In the genomic region with DNA sequence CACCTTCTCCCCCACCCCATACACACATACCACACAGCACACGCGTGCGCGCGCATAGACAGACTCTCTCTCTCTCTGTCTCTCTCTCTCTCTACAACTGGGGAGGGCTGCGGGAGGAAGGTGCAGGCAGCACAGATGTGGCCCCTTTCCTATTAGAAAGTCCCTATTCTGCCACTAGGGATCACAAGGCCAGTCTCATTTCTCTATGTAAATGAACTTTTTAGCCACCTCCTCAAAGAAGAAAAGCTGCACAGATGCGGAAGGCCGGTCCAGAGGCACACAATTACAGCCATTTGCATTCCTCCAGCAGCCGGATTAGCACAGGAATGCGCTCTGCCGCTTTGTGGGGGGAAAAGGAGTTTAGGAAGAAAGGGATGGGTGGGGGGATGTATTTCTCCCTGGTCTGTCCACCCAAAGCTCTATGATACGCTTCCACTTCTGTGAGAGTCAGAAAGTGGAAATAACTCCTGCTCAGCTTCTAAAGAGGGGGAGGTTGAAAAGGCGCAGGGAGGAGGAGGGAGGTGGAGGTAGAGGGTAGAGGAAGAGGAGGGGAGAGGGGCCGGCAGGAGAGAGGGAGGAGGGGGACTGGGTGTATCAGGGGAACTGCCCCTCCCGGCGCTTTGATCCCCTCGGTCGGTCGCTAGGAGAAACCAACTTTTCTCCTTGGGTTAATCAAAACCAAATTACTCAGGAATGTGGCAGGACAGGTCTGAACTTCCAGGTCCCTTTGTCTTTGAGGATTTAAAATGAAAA, we compare ENCODE assay signal across 10 cellular contexts. TPM values are rescaled to one million over a fixed set of nuclear protein-coding genes. Genes with fewer than 3 reads are reported as not detected.
DNase-seq lines count a peak whose midpoint lies in the region; ATAC-seq, FAIRE-seq and TF ChIP-seq lines count a peak whose summit lies in the region.
"Had no signal": no experiment of that assay in that cellular context is flagged by ENCODE, and none has a peak within 500 bp of the region (broad histone marks: within the 10 kb centered on the region; RNA-seq: fewer than 3 reads in every experiment).

No MANE protein-coding gene starts in this region.

- no peaks in the 10 kb centered on the region for H3K27me3 ChIP-seq in muscle layer of colon (ENCODE audit: control insufficient read depth in 1 of 2, insufficient read depth in 2 of 2, low read length in 2 of 2)

- H3K36me3 ChIP-seq in muscle layer of colon (ENCODE audit: insufficient read depth, low read length), result no peaks in the 10 kb centered on the region

- no peak for TF ChIP-seq CTCF in GM12875 (IDR thresholded peaks at IDR 0.05; ENCODE audit: borderline replicate concordance, insufficient read depth, low read depth, low read length)

- H3K36me3 Mint-ChIP-seq in activated T-cell treated with anti-CD3 and anti-CD28 coated beads, Interleukin-2, amount 50 U/mL, for 72 hours (ENCODE audit: insufficient read depth in 2 of 2), result no peaks in the 10 kb centered on the region

- H3K4me3 ChIP-seq in GM12875 (ENCODE audit: low read depth, low read length) (peak overlapping the region; percentile 38), muscle layer of colon (ENCODE audit: low read depth in 1 of 2, low read length in 2 of 2) (peak overlapping the region in 1 of 2 donors; percentile 8)

- peaks cover 14% of the 10 kb centered on the region for H3K4me1 Mint-ChIP-seq in activated T-cell treated with anti-CD3 and anti-CD28 coated beads, Interleukin-2, amount 50 U/mL, for 72 hours (ENCODE audit: low read depth)
- H3K4me1 Mint-ChIP-seq: central memory CD8-positive, alpha-beta T cell had no signal

- peaks cover 59% of the 10 kb centered on the region for H3K4me1 ChIP-seq in muscle layer of colon (ENCODE audit: insufficient read depth, low read length)

- no peaks in the 10 kb centered on the region for H3K9me3 Mint-ChIP-seq in activated T-cell treated with anti-CD3 and anti-CD28 coated beads, Interleukin-2, amount 50 U/mL, for 72 hours
- H3K9me3 Mint-ChIP-seq: central memory CD8-positive, alpha-beta T cell had no signal

- H3K4me3 Mint-ChIP-seq in activated T-cell treated with anti-CD3 and anti-CD28 coated beads, Interleukin-2, amount 50 U/mL, for 72 hours, result peak overlapping the region in 1 of 2 donors; percentile 39
- H3K4me3 Mint-ChIP-seq: central memory CD8-positive, alpha-beta T cell had no signal

- no peak overlapping the region for H3K9ac ChIP-seq in muscle layer of colon (ENCODE audit: low read length)

- no peaks in the 10 kb centered on the region for H3K9me3 ChIP-seq in muscle layer of colon (ENCODE audit: low read length)

- H3K27me3 Mint-ChIP-seq in activated T-cell treated with anti-CD3 and anti-CD28 coated beads, Interleukin-2, amount 50 U/mL, for 72 hours (ENCODE audit: low read depth), result peaks cover 39% of the 10 kb centered on the region

- peak overlapping the region; percentile 40 for H3K27ac ChIP-seq in muscle layer of colon (ENCODE audit: low read depth, low read length)
- H3K27ac ChIP-seq in substantia nigra (ENCODE audit: low read depth, low read length, poor library complexity, severe bottlenecking), result no peak overlapping the region
- H3K27ac ChIP-seq: HL-60 had no signal

- H3K27ac Mint-ChIP-seq in activated T-cell treated with anti-CD3 and anti-CD28 coated beads, Interleukin-2, amount 50 U/mL, for 72 hours, result no peak overlapping the region

- ATAC-seq in GM21447 (IDR thresholded peaks at IDR 0.05; ENCODE audit: unreplicated experiment), result peak; percentile 64
- no peak for ATAC-seq in activated T-cell treated with anti-CD3 and anti-CD28 coated beads, Interleukin-2, amount 50 U/mL, for 72 hours (replicated peaks in 1 of 2)

- FAIRE-seq in urothelium cell line (lab: Jason Lieb, UNC), result no peak

- DNase-seq in HT-29 (ENCODE audit: low spot score) (peak; percentile 49), urothelium cell line (ENCODE audit: low spot score) (no peak), substantia nigra (lab: John Stamatoyannopoulos, UW) (no peak), middle frontal gyrus (ENCODE audit: extremely low spot score, low spot score) (no peak)
- no peak for DNase-seq in activated T-cell treated with anti-CD3 and anti-CD28 coated beads, Interleukin-2, amount 50 U/mL, for 72 hours

RNA-seq across cellular contexts. Expression of gene ZFHX3, which starts 11.7 kb away (rescaled TPM):
- total RNA-seq in HT-29 (2014; rRNA removed; shearing (Covaris generic)), result 2.6 and 3.5 TPM in 2 replicates
- 1 to 10 TPM in 1 of 2 donors, under 1 TPM in 1; 0.35 to 1.0 TPM for total RNA-seq in activated T-cell treated with anti-CD3 and anti-CD28 coated beads, Interleukin-2, amount 50 U/mL, for 72 hours
